ENCODE assay signal across 8 cellular contexts in the genomic region with DNA sequence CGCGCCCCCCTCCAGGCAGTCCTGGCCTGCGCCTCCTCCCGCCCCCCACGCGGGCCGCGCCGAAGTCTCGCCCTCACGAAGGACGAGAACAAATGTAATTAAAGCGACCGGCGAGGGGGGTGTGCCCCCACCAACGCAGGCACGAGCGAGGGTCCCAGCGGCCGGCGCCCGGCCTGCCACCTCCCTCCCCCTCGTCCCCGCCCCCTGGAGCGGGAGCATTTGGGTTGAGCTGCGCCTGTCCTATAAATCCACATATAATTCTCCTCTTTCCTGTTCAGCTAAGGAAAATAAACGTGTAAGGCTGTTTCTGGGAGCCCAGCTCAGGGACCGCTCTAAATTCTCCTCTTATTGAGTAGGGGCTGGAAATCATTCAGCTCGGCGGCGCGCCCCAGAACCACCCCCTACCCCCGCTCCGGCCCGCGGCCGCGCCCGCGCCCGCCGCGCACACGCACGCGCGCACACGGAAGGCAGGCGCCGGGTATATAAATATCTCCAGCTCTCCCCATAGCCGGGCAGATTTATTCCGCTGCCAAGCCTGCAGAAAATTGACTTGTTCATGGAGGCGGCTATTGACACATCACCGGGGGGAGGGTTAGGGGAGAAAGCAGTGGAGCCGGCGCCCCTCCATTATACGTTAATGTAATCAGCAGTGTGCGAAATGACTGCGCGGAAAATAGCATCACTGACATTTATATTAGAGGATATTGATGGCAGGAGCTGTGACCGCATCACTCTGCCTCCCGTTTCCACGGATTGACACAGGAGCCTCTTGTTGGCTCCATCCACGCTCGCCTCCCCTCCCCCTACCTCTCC.
DNase-seq lines count a peak whose midpoint lies in the region; ATAC-seq and TF ChIP-seq lines count a peak whose summit lies in the region.

No MANE protein-coding gene starts in this region.

- intact Hi-C loops in dorsolateral prefrontal cortex (cut with DNase I): loop anchor here (5.0 kb wide), 2 partner anchors 60 to 80 kb away; a partner anchor contains a TSS
- intact Hi-C loops in upper lobe of right lung (cut with DNase I): no loop called here

- H3K27ac ChIP-seq in GM23338 (ENCODE audit: low read depth): no peak overlapping the region
- peak overlapping the region in 58 of 59 donors; percentile 21 to 96 (median 87) for H3K27ac ChIP-seq in dorsolateral prefrontal cortex
- H3K27ac ChIP-seq in upper lobe of right lung: no peak overlapping the region

- no peaks in the 10 kb centered on the region for H3K9me2 ChIP-seq in GM23338 (ENCODE audit: insufficient read depth)

- H3K9me3 ChIP-seq in upper lobe of right lung: no peaks in the 10 kb centered on the region

- no peak overlapping the region for H3K27ac Mint-ChIP-seq in GM23338
- H3K27ac Mint-ChIP-seq in mesothelial cell of epicardium: no peak overlapping the region

- H3K4me3 Mint-ChIP-seq in GM23338 (peak overlapping the region; percentile 78), mesothelial cell of epicardium (peak overlapping the region; percentile 81)

- H3K9me3 Mint-ChIP-seq in GM23338 (no peaks in the 10 kb centered on the region), mesothelial cell of epicardium (no peaks in the 10 kb centered on the region)

- 0 out of 2 replicates have a peak, but pooled peaks cover 1% of the 10 kb centered on the region for H3F3A ChIP-seq in GM23338 (replicated peaks; ENCODE audit: low read depth)

- peak overlapping the region; percentile 94 for H3K4me2 ChIP-seq in GM23338

- TF ChIP-seq CTCF in GM23338 (conservative IDR thresholded peaks at IDR 0.05; ENCODE audit: low read depth in 2 of 2) (no peak), dorsolateral prefrontal cortex (IDR thresholded peaks at IDR 0.05 in 54 of 56, conservative IDR thresholded peaks at IDR 0.05 in 2 of 56; ENCODE audit: low read depth in 1 of 56, partially characterized antibody in 56 of 56) (no peak), mesothelial cell of epicardium (IDR thresholded peaks at IDR 0.05; ENCODE audit: unreplicated experiment) (no peak), upper lobe of right lung (IDR thresholded peaks at IDR 0.05) (no peak)

- no peaks in the 10 kb centered on the region for H4K20me1 ChIP-seq in GM23338 (replicated peaks; ENCODE audit: insufficient read depth)

- H3K4me1 Mint-ChIP-seq in GM23338 (peaks cover 39% of the 10 kb centered on the region), mesothelial cell of epicardium (peaks cover 10% of the 10 kb centered on the region)

- H3K27me3 ChIP-seq in GM23338 (ENCODE audit: insufficient read depth) (peaks cover 97% of the 10 kb centered on the region), dorsolateral prefrontal cortex (peaks cover 0 to 4% (median 0%) of the 10 kb centered on the region in 45 donors), upper lobe of right lung (peaks cover 84% of the 10 kb centered on the region)

- peak overlapping the region; percentile 94 for H2AFZ ChIP-seq in GM23338

- H3K4me3 ChIP-seq in GM23338 (peak overlapping the region; percentile 76), dorsolateral prefrontal cortex (peak overlapping the region; percentile 41 to 85 (median 70)), upper lobe of right lung (peak overlapping the region; percentile 51)

- H3K36me3 Mint-ChIP-seq in GM23338 (ENCODE audit: low read depth) (no peaks in the 10 kb centered on the region; the same call in 2 of the 3 replicates), mesothelial cell of epicardium (no peaks in the 10 kb centered on the region)

- peaks cover 71% of the 10 kb centered on the region for H3K27me3 Mint-ChIP-seq in GM23338 (ENCODE audit: insufficient read depth, low read depth, poor library complexity)
- H3K27me3 Mint-ChIP-seq in mesothelial cell of epicardium (ENCODE audit: low read depth): peaks cover 92% of the 10 kb centered on the region

- no peaks in the 10 kb centered on the region for H3K79me2 ChIP-seq in GM23338 (replicated peaks; ENCODE audit: insufficient read depth)

- no peaks in the 10 kb centered on the region for H3K36me3 ChIP-seq in GM23338 (ENCODE audit: insufficient read depth)
- no peaks in the 10 kb centered on the region for H3K36me3 ChIP-seq in upper lobe of right lung

- H3K4me1 ChIP-seq in GM23338 (ENCODE audit: insufficient read depth) (peaks cover 38% of the 10 kb centered on the region), upper lobe of right lung (peaks cover 14% of the 10 kb centered on the region)

- DNase-seq in GM23338 (ENCODE audit: low spot score) (peak; percentile 47), NCI-H526 treated with DMSO at 0.1 percent for 48 hours (lab: John Stamatoyannopoulos, UW) (peak; percentile 19), dorsolateral prefrontal cortex (peak in 9 of 10 donors; percentile 38 to 78 (median 66)), mesothelial cell of epicardium (ENCODE audit: low spot score in 2 of 2, unreplicated experiment in 2 of 2) (no peak), upper lobe of right lung (no peak), GOT3 (lab: John Stamatoyannopoulos, UW) (no peak)

- ATAC-seq in GM23338 (peak; percentile 4; the same call in 2 of the 3 replicates), upper lobe of right lung (peak; percentile 19), GM21723 (IDR thresholded peaks at IDR 0.05; ENCODE audit: unreplicated experiment) (no peak), GM18498 (IDR thresholded peaks at IDR 0.05; ENCODE audit: unreplicated experiment) (no peak)

TF ChIP-seq in GM23338, 12 proteins besides CTCF, POLR2A, EP300 and RAD21:
- TF ChIP-seq ZNF331 (CRISPR knock-in tag; IDR thresholded peaks at IDR 0.05; ENCODE audit: low read depth): no peak
- TF ChIP-seq, protein P1, sequence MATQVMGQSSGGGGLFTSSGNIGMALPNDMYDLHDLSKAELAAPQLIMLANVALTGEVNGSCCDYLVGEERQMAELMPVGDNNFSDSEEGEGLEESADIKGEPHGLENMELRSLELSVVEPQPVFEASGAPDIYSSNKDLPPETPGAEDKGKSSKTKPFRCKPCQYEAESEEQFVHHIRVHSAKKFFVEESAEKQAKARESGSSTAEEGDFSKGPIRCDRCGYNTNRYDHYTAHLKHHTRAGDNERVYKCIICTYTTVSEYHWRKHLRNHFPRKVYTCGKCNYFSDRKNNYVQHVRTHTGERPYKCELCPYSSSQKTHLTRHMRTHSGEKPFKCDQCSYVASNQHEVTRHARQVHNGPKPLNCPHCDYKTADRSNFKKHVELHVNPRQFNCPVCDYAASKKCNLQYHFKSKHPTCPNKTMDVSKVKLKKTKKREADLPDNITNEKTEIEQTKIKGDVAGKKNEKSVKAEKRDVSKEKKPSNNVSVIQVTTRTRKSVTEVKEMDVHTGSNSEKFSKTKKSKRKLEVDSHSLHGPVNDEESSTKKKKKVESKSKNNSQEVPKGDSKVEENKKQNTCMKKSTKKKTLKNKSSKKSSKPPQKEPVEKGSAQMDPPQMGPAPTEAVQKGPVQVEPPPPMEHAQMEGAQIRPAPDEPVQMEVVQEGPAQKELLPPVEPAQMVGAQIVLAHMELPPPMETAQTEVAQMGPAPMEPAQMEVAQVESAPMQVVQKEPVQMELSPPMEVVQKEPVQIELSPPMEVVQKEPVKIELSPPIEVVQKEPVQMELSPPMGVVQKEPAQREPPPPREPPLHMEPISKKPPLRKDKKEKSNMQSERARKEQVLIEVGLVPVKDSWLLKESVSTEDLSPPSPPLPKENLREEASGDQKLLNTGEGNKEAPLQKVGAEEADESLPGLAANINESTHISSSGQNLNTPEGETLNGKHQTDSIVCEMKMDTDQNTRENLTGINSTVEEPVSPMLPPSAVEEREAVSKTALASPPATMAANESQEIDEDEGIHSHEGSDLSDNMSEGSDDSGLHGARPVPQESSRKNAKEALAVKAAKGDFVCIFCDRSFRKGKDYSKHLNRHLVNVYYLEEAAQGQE (IDR thresholded peaks at IDR 0.05; ENCODE audit: unreplicated experiment): no peak
- TF ChIP-seq EZH2 (IDR thresholded peaks at IDR 0.05; ENCODE audit: low read depth, unreplicated experiment): peak; percentile 72
- no peak for TF ChIP-seq POLR2AphosphoS5 (IDR thresholded peaks at IDR 0.05; ENCODE audit: low read depth)

Comparison
In these comparisons a context has a peak if more than half of its experiments do, and no peak if none do; other contexts are left out.
1. ATAC-seq: peak in GM23338 (single experiment) and upper lobe of right lung (single experiment); none in GM21723 (single experiment) and GM18498 (single experiment).
2. DNase-seq: peak in GM23338 (single experiment), NCI-H526 treated with DMSO at 0.1 percent for 48 hours (single experiment) and dorsolateral prefrontal cortex (9 of 10); none in mesothelial cell of epicardium (0 of 2), upper lobe of right lung (single experiment) and GOT3 (single experiment).
3. H3K27ac ChIP-seq: peak in dorsolateral prefrontal cortex (58 of 59); none in GM23338 (single experiment) and upper lobe of right lung (single experiment).
4. Peak in every context shown above with its lines, with median percentiles within 50 percentile points of each other: H3K4me3 ChIP-seq.